2 cellular contexts compared by ENCODE assay signal in the genomic region with DNA sequence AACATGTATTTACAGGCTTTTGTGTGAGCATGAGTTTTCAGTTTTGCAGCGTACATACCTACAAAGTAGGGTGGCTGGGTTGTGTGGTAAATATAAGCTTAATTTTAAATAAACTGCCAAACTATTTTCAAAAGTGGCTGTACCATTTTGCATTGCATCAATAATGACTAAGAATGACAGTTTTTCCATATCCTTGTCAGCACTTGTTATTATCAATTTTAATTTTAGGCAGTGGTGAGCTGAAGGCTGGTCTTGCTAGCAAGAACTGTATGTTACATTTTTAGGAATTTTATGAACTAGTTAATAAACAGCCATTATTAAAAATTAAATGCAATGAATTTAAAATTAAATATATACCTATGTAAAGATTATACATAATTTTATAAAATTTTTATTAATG.
A peak's percentile ranks its signal among the peaks of the same experiment; 100 is the strongest.
TF ChIP-seq lines count a peak whose summit lies in the region.

No MANE protein-coding gene starts in this region.

TF ChIP-seq in HepG2, 621 proteins besides CTCF, POLR2A, EP300 and RAD21:
- no peak for TF ChIP-seq IRX3 (CRISPR knock-in tag; IDR thresholded peaks at IDR 0.05; ENCODE audit: borderline replicate concordance, low read depth)
- TF ChIP-seq ZNF7 (CRISPR knock-in tag; IDR thresholded peaks at IDR 0.05): peak; percentile 95
- no peak for TF ChIP-seq SALL2 (CRISPR knock-in tag; IDR thresholded peaks at IDR 0.05)
- TF ChIP-seq KAT2B (IDR thresholded peaks at IDR 0.05; ENCODE audit: borderline replicate concordance, low read depth, low read length): no peak
- no peak for TF ChIP-seq SRSF1 (optimal IDR thresholded peaks at IDR 0.05; ENCODE audit: low read depth, low read length)
- no peak for TF ChIP-seq ZNF678 (CRISPR knock-in tag; IDR thresholded peaks at IDR 0.05)
- no peak for TF ChIP-seq ZC3H4 (CRISPR knock-in tag; IDR thresholded peaks at IDR 0.05; ENCODE audit: borderline replicate concordance)
- TF ChIP-seq MEIS2 (CRISPR knock-in tag; IDR thresholded peaks at IDR 0.05): no peak

TF ChIP-seq in GM12891, 5 proteins besides CTCF, POLR2A, EP300 and RAD21:
- TF ChIP-seq POLR2AphosphoS5 (IDR thresholded peaks at IDR 0.05; ENCODE audit: low read depth, low read length): no peak
- no peak for TF ChIP-seq POU2F2 (IDR thresholded peaks at IDR 0.05; ENCODE audit: low read depth, low read length)
- TF ChIP-seq PAX5 (IDR thresholded peaks at IDR 0.05; ENCODE audit: insufficient read depth, low read length, severe bottlenecking): no peak
- TF ChIP-seq SPI1 (IDR thresholded peaks at IDR 0.05; ENCODE audit: low read depth, low read length): no peak
- no peak for TF ChIP-seq TAF1 (IDR thresholded peaks at IDR 0.05; ENCODE audit: low read depth, low read length)
